Comparison of ENCODE assay signal across 24 cellular contexts in the genomic region with DNA sequence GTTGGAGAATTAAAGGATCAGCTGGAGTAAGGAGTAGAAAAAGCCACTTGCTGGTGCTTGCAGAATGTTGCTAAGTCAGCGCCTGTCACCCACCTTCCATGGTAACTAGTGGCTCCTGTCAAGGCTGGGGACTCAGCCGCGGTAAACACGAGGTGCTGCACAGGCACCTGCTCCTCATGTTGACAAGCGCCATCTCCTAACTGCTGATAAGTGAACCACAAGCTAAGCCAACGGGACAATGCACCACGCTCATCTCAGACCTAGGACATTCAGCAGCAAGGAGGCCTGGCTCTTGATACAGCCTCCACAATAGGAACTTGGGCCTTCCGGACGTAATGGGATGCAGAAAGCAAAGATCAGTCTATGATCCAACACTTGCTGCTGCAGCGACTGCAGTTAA.
DNase-seq lines count a peak whose midpoint lies in the region; ATAC-seq and TF ChIP-seq lines count a peak whose summit lies in the region.
"Had no signal": no experiment of that assay in that cellular context is flagged by ENCODE, and none has a peak within 500 bp of the region (broad histone marks: within the 10 kb centered on the region; RNA-seq: fewer than 3 reads in every experiment).

No MANE protein-coding gene starts in this region.

- peak; percentile 43 for DNase-seq in right atrium auricular region (ENCODE audit: low spot score)
- DNase-seq in Right ventricle myocardium inferior (ENCODE audit: missing footprints): no peak
- no peak for DNase-seq in mesendoderm
- peak; percentile 63 for DNase-seq in osteocyte (ENCODE audit: extremely low spot score, unreplicated experiment)
- no peak for DNase-seq in NCI-H2227 (lab: John Stamatoyannopoulos, UW; ENCODE audit: unreplicated experiment)
- DNase-seq in stimulated activated CD8-positive, alpha-beta memory T cell treated with anti-CD3 and anti-CD28 coated beads, Interleukin-4, amount 100 ng/mL, for 48 hours: no peak
- no peak for DNase-seq in colonic mucosa
- DNase-seq: AML-193; CD4-positive, alpha-beta T cell; CD8-positive, alpha-beta T cell; COR-L47; DMS 273 treated with DMSO at 0.1 percent for 48 hours; DMS153; DMS53; DMS79; DND-41; EL; GDM1 had no signal

- H3K79me2 ChIP-seq in mesendoderm (ENCODE audit: control insufficient read depth, insufficient read depth, low read length): no peaks in the 10 kb centered on the region

- no peaks in the 10 kb centered on the region for H3K9me3 ChIP-seq in right atrium auricular region
- H3K9me3 ChIP-seq in colonic mucosa: no peaks in the 10 kb centered on the region
- H3K9me3 ChIP-seq: A549; BLaER1 treated with 17β-estradiol and CSF1 and Interleukin-3, amounts not matched to agents 10 nM and 100 nM had no signal

- H3K4ac ChIP-seq in mesendoderm (ENCODE audit: low read depth, low read length): no peak overlapping the region

- H4K5ac ChIP-seq in mesendoderm (ENCODE audit: low read length): no peak overlapping the region

- no peaks in the 10 kb centered on the region for H3K79me1 ChIP-seq in mesendoderm (ENCODE audit: low read length)

- H3K36me3 Mint-ChIP-seq in osteocyte (ENCODE audit: unreplicated experiment): no peaks in the 10 kb centered on the region
- H3K36me3 Mint-ChIP-seq: CD8-positive, alpha-beta T cell had no signal

- H3K4me3 Mint-ChIP-seq in osteocyte (ENCODE audit: unreplicated experiment): no peak overlapping the region
- H3K4me3 Mint-ChIP-seq: B cell; CD4-positive, alpha-beta T cell; CD8-positive, alpha-beta T cell had no signal

- H3K36me3 ChIP-seq in right atrium auricular region (no peaks in the 10 kb centered on the region), mesendoderm (ENCODE audit: control insufficient read depth, insufficient read depth, low read length) (no peaks in the 10 kb centered on the region), colonic mucosa (no peaks in the 10 kb centered on the region)
- H3K36me3 ChIP-seq: BLaER1 treated with 17β-estradiol and CSF1 and Interleukin-3, amounts not matched to agents 10 nM and 100 nM had no signal

- H3K4me1 ChIP-seq in right atrium auricular region: no peaks in the 10 kb centered on the region
- peaks cover 3% of the 10 kb centered on the region for H3K4me1 ChIP-seq in mesendoderm (ENCODE audit: control insufficient read depth, low read depth, low read length)
- H3K4me1 ChIP-seq in colonic mucosa: no peaks in the 10 kb centered on the region
- H3K4me1 ChIP-seq: A549 had no signal

- no peak overlapping the region for H3K18ac ChIP-seq in mesendoderm (ENCODE audit: low read length)

- no peaks in the 10 kb centered on the region for H3K27me3 Mint-ChIP-seq in osteocyte (ENCODE audit: unreplicated experiment)
- H3K27me3 Mint-ChIP-seq: B cell had no signal

- no peak overlapping the region for H3K27ac Mint-ChIP-seq in osteocyte (ENCODE audit: unreplicated experiment)
- H3K27ac Mint-ChIP-seq: B cell; CD4-positive, alpha-beta T cell; CD8-positive, alpha-beta T cell had no signal

- H2BK15ac ChIP-seq in mesendoderm (replicated peaks; ENCODE audit: low read depth): no peak overlapping the region

- peaks cover 8% of the 10 kb centered on the region for H3K4me1 Mint-ChIP-seq in osteocyte (ENCODE audit: unreplicated experiment)
- H3K4me1 Mint-ChIP-seq: B cell had no signal

- no peak overlapping the region for H3K4me2 ChIP-seq in mesendoderm (ENCODE audit: low read length)
- H3K4me2 ChIP-seq: A549; BLaER1 treated with 17β-estradiol and CSF1 and Interleukin-3, amounts not matched to agents 10 nM and 100 nM had no signal

- H2BK120ac ChIP-seq in mesendoderm (ENCODE audit: low read depth, low read length): no peak overlapping the region

- no peak overlapping the region for H3K56ac ChIP-seq in mesendoderm (ENCODE audit: low read length)

- H3K9me3 Mint-ChIP-seq in osteocyte (ENCODE audit: unreplicated experiment): no peaks in the 10 kb centered on the region
- H3K9me3 Mint-ChIP-seq: CD4-positive, alpha-beta T cell; CD8-positive, alpha-beta T cell had no signal

- no peak overlapping the region for H2BK5ac ChIP-seq in mesendoderm (ENCODE audit: low read length)

- H3K4me3 ChIP-seq in right atrium auricular region: no peak overlapping the region
- no peak overlapping the region for H3K4me3 ChIP-seq in mesendoderm (ENCODE audit: low read length)
- H3K4me3 ChIP-seq in colonic mucosa: no peak overlapping the region
- H3K4me3 ChIP-seq: A549; BLaER1 treated with 17β-estradiol and CSF1 and Interleukin-3, amounts not matched to agents 10 nM and 100 nM; GM12878 had no signal

- H2AK5ac ChIP-seq in mesendoderm (ENCODE audit: low read length): peak overlapping the region; percentile 16

- ATAC-seq in Right ventricle myocardium inferior: no peak
- ATAC-seq: A549; CD8-positive, alpha-beta T cell; GM12878 had no signal

- intact Hi-C loops in Right ventricle myocardium inferior (cut with DNase I) (no loop called here), colonic mucosa (cut with DNase I) (no loop called here)

- H3K23ac ChIP-seq in mesendoderm (ENCODE audit: low read length): no peak overlapping the region

- no peak overlapping the region for H3K27ac ChIP-seq in right atrium auricular region
- no peak overlapping the region for H3K27ac ChIP-seq in mesendoderm (ENCODE audit: low read depth, low read length)
- H3K27ac ChIP-seq in colonic mucosa: no peak overlapping the region
- H3K27ac ChIP-seq: 22Rv1; A549; BLaER1 treated with 17β-estradiol and CSF1 and Interleukin-3, amounts not matched to agents 10 nM and 100 nM; C4-2B had no signal

- no peak overlapping the region for H4K8ac ChIP-seq in mesendoderm (ENCODE audit: low read depth, low read length)

- no CpG with 5 or more reads among the region's 10 CpGs for WGBS in mesendoderm (ENCODE audit: extremely low coverage, insufficient coverage, low lambda C conversion rate)

- H3K27me3 ChIP-seq in right atrium auricular region: no peaks in the 10 kb centered on the region
- no peaks in the 10 kb centered on the region for H3K27me3 ChIP-seq in mesendoderm (ENCODE audit: insufficient read depth, low read length, poor library complexity)
- H3K27me3 ChIP-seq in colonic mucosa: no peaks in the 10 kb centered on the region
- H3K27me3 ChIP-seq: BLaER1 treated with 17β-estradiol and CSF1 and Interleukin-3, amounts not matched to agents 10 nM and 100 nM had no signal

- no peak overlapping the region for H3K9ac ChIP-seq in mesendoderm (ENCODE audit: low read length)
- H3K9ac ChIP-seq in colonic mucosa (ENCODE audit: low read depth in 2 of 2, low read length in 2 of 2): no peak overlapping the region
- H3K9ac ChIP-seq: BLaER1 treated with 17β-estradiol and CSF1 and Interleukin-3, amounts not matched to agents 10 nM and 100 nM had no signal

- TF ChIP-seq CTCF in right atrium auricular region (IDR thresholded peaks at IDR 0.05) (no peak), osteocyte (IDR thresholded peaks at IDR 0.05) (no peak), colonic mucosa (IDR thresholded peaks at IDR 0.05) (no peak)

Comparison
In these comparisons a context has a peak if more than half of its experiments do, and no peak if none do; other contexts are left out.
1. DNase-seq: peak in right atrium auricular region (single experiment) and osteocyte (single experiment); none in Right ventricle myocardium inferior (single experiment), mesendoderm (single experiment), NCI-H2227 (single experiment), stimulated activated CD8-positive, alpha-beta memory T cell treated with anti-CD3 and anti-CD28 coated beads, Interleukin-4, amount 100 ng/mL, for 48 hours (single experiment) and colonic mucosa (single experiment).